ENCODE assay signal across 8 cellular contexts in the genomic region with DNA sequence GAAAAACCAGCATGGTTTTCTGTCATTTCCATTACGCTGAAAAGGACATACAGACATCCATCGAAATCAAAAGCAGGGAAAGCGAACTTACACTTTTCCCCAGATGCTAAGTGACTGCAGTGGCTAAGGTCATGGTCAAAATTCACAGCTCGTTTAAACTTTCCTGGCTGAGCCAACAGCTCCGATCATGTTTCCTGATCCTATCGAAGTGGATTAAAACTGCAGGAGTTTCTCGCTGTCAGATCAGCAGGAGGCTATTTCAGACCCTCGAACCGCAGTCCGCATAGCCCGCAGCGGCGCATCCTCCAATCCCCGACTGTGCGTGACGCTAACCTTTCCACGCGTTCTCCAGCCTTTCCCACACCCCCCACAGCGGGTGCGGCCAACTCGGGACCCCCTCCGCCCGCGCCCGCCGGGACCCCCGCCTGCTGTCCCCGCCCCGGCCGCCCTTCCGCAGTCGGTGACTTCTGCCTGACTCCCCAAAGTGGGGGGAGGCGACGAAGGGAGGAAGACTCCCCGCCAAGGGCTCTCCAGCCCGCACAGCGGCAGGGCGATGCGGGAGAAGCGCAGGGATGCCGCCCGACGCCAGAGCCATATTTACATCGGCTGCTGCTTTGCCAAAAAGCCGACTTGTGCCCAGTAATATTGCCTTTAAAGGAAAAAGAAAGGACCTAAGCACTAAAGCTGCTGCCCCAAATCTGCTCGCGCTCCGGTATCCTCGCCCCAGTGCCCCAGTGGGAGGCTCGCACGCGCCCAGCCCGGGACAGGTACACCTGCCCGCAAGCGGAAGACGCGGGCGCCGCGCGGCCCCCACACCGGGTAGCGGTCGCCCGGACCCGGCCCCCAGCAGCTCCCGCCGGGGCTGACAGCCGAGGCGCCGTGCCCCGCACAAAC. TPM values are rescaled to one million over a fixed set of nuclear protein-coding genes. Genes with fewer than 3 reads are reported as not detected.
A peak's percentile ranks its signal among the peaks of the same experiment; 100 is the strongest.
DNase-seq lines count a peak whose midpoint lies in the region; ATAC-seq and TF ChIP-seq lines count a peak whose summit lies in the region.

No MANE protein-coding gene starts in this region.

- H3K4me1 ChIP-seq in adipocyte (ENCODE audit: control insufficient read depth, insufficient read depth, low read length) (peaks cover 24% of the 10 kb centered on the region), sigmoid colon (peaks cover 0 to 36% (median 18%) of the 10 kb centered on the region in 4 donors)

- no peaks in the 10 kb centered on the region for H3K27me3 ChIP-seq in adipocyte (replicated peaks; ENCODE audit: control insufficient read depth, insufficient read depth, low read length)
- no peaks in the 10 kb centered on the region for H3K27me3 ChIP-seq in sigmoid colon

- TF ChIP-seq EP300 in sigmoid colon (IDR thresholded peaks at IDR 0.05) = no peak

- peak; percentile 22 for ATAC-seq in HG02678 (IDR thresholded peaks at IDR 0.05; ENCODE audit: unreplicated experiment)

- peak; percentile 57 for DNase-seq in RPMI8226
- peak; percentile 63 for DNase-seq in adipocyte (ENCODE audit: low read depth)
- DNase-seq in hepatic stellate cell (ENCODE audit: low spot score) = peak; percentile 21
- no peak for DNase-seq in sigmoid colon
- DNase-seq in NCI-H1105 treated with DMSO at 0.1 percent for 48 hours (lab: John Stamatoyannopoulos, UW) = no peak
- DNase-seq in NOMO-1 treated with dmso at 0.1 percent for 144 hours (lab: John Stamatoyannopoulos, UW; ENCODE audit: unreplicated experiment) = no peak

- H3K27ac ChIP-seq in sigmoid colon = peak overlapping the region; percentile 84 to 91 (median 88)

- TF ChIP-seq POLR2A in sigmoid colon (IDR thresholded peaks at IDR 0.05) = no peak

- H3K9me3 ChIP-seq in adipocyte (ENCODE audit: control insufficient read depth, low read length) (no peaks in the 10 kb centered on the region), sigmoid colon (no peaks in the 10 kb centered on the region)

- peak overlapping the region; percentile 95 for H3K9ac ChIP-seq in adipocyte (ENCODE audit: low read length)

- intact Hi-C loops in sigmoid colon (cut with DNase I) = loop anchor here (5.0 to 10.0 kb wide), 11 partner anchors 91 to 1198 kb away; a partner anchor contains a TSS

- TF ChIP-seq CTCF in GM12875 (IDR thresholded peaks at IDR 0.05; ENCODE audit: borderline replicate concordance, insufficient read depth, low read depth, low read length) (no peak), sigmoid colon (IDR thresholded peaks at IDR 0.05) (no peak)

- H3K4me3 ChIP-seq in GM12875 (ENCODE audit: low read depth, low read length) (peak overlapping the region; percentile 83), adipocyte (ENCODE audit: low read length) (peak overlapping the region; percentile 87), sigmoid colon (peak overlapping the region; percentile 61 to 99 (median 90))

- 1 to 2% methylated on average over 72 of the region's 72 CpGs for WGBS in sigmoid colon, 2 donors

- H3K36me3 ChIP-seq in adipocyte (ENCODE audit: control insufficient read depth, insufficient read depth, low read length, severe bottlenecking) (no peaks in the 10 kb centered on the region), sigmoid colon (no peaks in the 10 kb centered on the region)

RNA-seq across cellular contexts. Expression of a gene that starts 1.2 kb away (rescaled TPM):
- total RNA-seq in sigmoid colon = 10 to 100 TPM; 16.6 to 23.2 (median 20.4) TPM
- polyA plus RNA-seq in sigmoid colon = 10 to 100 TPM in 1 of 3 donors, 1 to 10 TPM in 2; 7.2 to 17.8 (median 7.2) TPM

Comparison
In these comparisons a context has a peak if more than half of its experiments do, and no peak if none do; other contexts are left out.
1. DNase-seq: peak in RPMI8226 (single experiment), adipocyte (single experiment) and hepatic stellate cell (single experiment); none in sigmoid colon (single experiment), NCI-H1105 treated with DMSO at 0.1 percent for 48 hours (single experiment) and NOMO-1 treated with dmso at 0.1 percent for 144 hours (single experiment).
2. Peak in every context shown above with its lines, with median percentiles within 50 percentile points of each other: H3K4me3 ChIP-seq.